Comparison of ENCODE assay signal across 18 cellular contexts in genomic region chr7:44173911-44174693, GRCh38. TPM values are rescaled to one million over a fixed set of nuclear protein-coding genes. Genes with fewer than 3 reads are reported as not detected.
DNase-seq lines count a peak whose midpoint lies in the region; ATAC-seq and TF ChIP-seq lines count a peak whose summit lies in the region.
"Had no signal": no experiment of that assay in that cellular context is flagged by ENCODE, and none has a peak within 500 bp of the region (broad histone marks: within the 10 kb centered on the region; RNA-seq: fewer than 3 reads in every experiment).

No MANE protein-coding gene starts in this region.

- H3K9ac ChIP-seq in endodermal cell (ENCODE audit: extremely low read depth, low read length, poor library complexity, severe bottlenecking), result no peak overlapping the region
- H3K9ac ChIP-seq: KMS-11 had no signal

- WGBS in endodermal cell (ENCODE audit: insufficient coverage in 1 of 2, insufficient read length in 1 of 2), 2 experiments, result 90 to 92% methylated on average over 2 to 3 of the region's 3 CpGs

- no peak overlapping the region for H3K4me3 ChIP-seq in endodermal cell (ENCODE audit: low read length)
- H3K4me3 ChIP-seq: A549 had no signal

- peaks cover 4% of the 10 kb centered on the region for H3K4me1 Mint-ChIP-seq in endodermal cell
- H3K4me1 Mint-ChIP-seq: IgD-negative memory B cell had no signal

- no peak overlapping the region for H3K4me3 Mint-ChIP-seq in endodermal cell
- H3K4me3 Mint-ChIP-seq: CD4-positive, alpha-beta T cell had no signal

- peaks cover 4% of the 10 kb centered on the region for H3K27me3 ChIP-seq in endodermal cell (ENCODE audit: control insufficient read depth, insufficient read depth, low read length, poor library complexity, severe bottlenecking)

- DNase-seq in activated CD8-positive, alpha-beta memory T cell treated with anti-CD3 and anti-CD28 coated beads, Interleukin-2, amount 50 U/mL, for 48 hours, result peak; percentile 32
- no peak for DNase-seq in activated CD8-positive, alpha-beta memory T cell treated with anti-CD3 and anti-CD28 coated beads for 24 hours
- DNase-seq in endodermal cell, result peak; percentile 22
- DNase-seq in mesenteric fat pad (ENCODE audit: low spot score), result peak; percentile 45
- no peak for DNase-seq in NCI-H526 treated with DMSO at 0.1 percent for 48 hours (lab: John Stamatoyannopoulos, UW)
- DNase-seq: AML-193; Caco-2; CD4-positive, alpha-beta T cell; GOT3; H7 had no signal

- H3K4me1 ChIP-seq in endodermal cell (ENCODE audit: control insufficient read depth, insufficient read depth, low read length), result no peaks in the 10 kb centered on the region
- H3K4me1 ChIP-seq: Caco-2 had no signal

- ATAC-seq in GM18873 (IDR thresholded peaks at IDR 0.05; ENCODE audit: low FRiP score, unreplicated experiment) (no peak), HG02610 (IDR thresholded peaks at IDR 0.05; ENCODE audit: unreplicated experiment) (no peak)
- ATAC-seq: A549, HepG2 had no signal

- TF ChIP-seq CTCF in endodermal cell (conservative IDR thresholded peaks at IDR 0.05), result no peak

- H3K9me3 Mint-ChIP-seq in endodermal cell, result peaks cover 2% of the 10 kb centered on the region
- H3K9me3 Mint-ChIP-seq: CD4-positive, alpha-beta T cell; IgD-negative memory B cell had no signal

- peaks cover 17% of the 10 kb centered on the region for H3K27me3 Mint-ChIP-seq in endodermal cell (ENCODE audit: insufficient read depth)

- no peaks in the 10 kb centered on the region for H3K9me3 ChIP-seq in endodermal cell (ENCODE audit: control insufficient read depth, low read length)
- H3K9me3 ChIP-seq: A549, Caco-2 had no signal

- no peak overlapping the region for H3K27ac ChIP-seq in endodermal cell (ENCODE audit: low read depth, low read length)
- H3K27ac ChIP-seq: 22Rv1, A549, C4-2B, KMS-11 had no signal

- no peaks in the 10 kb centered on the region for H3K36me3 Mint-ChIP-seq in endodermal cell (ENCODE audit: low read depth)

- H3K27ac Mint-ChIP-seq in endodermal cell, result no peak overlapping the region
- H3K27ac Mint-ChIP-seq: CD4-positive, alpha-beta T cell had no signal

- no peaks in the 10 kb centered on the region for H3K36me3 ChIP-seq in endodermal cell (ENCODE audit: control insufficient read depth, insufficient read depth, low read length)

RNA-seq across cellular contexts. Expression of gene GCK, which starts 15.1 kb away (rescaled TPM):
- total RNA-seq in endodermal cell, result under 1 TPM; 0.29 to 0.48 TPM
- polyA plus RNA-seq in endodermal cell (2013, experiment 1 of 2), result 5.4 TPM
- 5.5 TPM for polyA plus RNA-seq in endodermal cell (2013, experiment 2 of 2)
- total RNA-seq in mesenteric fat pad, result 0.48 TPM
- total RNA-seq: Caco-2, HepG2 had no signal
- polyA plus RNA-seq: HepG2 had no signal

RNA-seq across cellular contexts. Expression of gene YKT6, which starts 26.7 kb away (rescaled TPM):
- total RNA-seq in endodermal cell, result 100 to 1,000 TPM in 1 of 2 donors, 10 to 100 TPM in 1; 96.2 to 101 TPM
- polyA plus RNA-seq in endodermal cell (2013, experiment 1 of 2), result 93.6 TPM
- 85.7 TPM for polyA plus RNA-seq in endodermal cell (2013, experiment 2 of 2)
- 77.4 TPM for total RNA-seq in mesenteric fat pad

RNA-seq across cellular contexts. Expression of gene MYL7, which starts 33.0 kb away (rescaled TPM):
- 100 to 1,000 TPM; 115 to 120 TPM for total RNA-seq in endodermal cell
- 102 TPM for polyA plus RNA-seq in endodermal cell (2013, experiment 1 of 2)
- polyA plus RNA-seq in endodermal cell (2013, experiment 2 of 2), result 140 TPM
- total RNA-seq in mesenteric fat pad, result not detected
- total RNA-seq: CD4-positive, alpha-beta T cell had no signal
- polyA plus RNA-seq: A549, HepG2, IgD-negative memory B cell had no signal

RNA-seq across cellular contexts. Expression of gene POLD2, which starts 50.8 kb away (rescaled TPM):
- total RNA-seq in endodermal cell (100 to 1,000 TPM; 127 to 141 TPM), mesenteric fat pad (60.2 TPM)
- 118 TPM for polyA plus RNA-seq in endodermal cell (2013, experiment 1 of 2)
- polyA plus RNA-seq in endodermal cell (2013, experiment 2 of 2), result 108 TPM

Comparison
In these comparisons a context has a peak if more than half of its experiments do, and no peak if none do; other contexts are left out.
1. DNase-seq: peak in activated CD8-positive, alpha-beta memory T cell treated with anti-CD3 and anti-CD28 coated beads, Interleukin-2, amount 50 U/mL, for 48 hours (single experiment), endodermal cell (single experiment) and mesenteric fat pad (single experiment); none in activated CD8-positive, alpha-beta memory T cell treated with anti-CD3 and anti-CD28 coated beads for 24 hours (single experiment) and NCI-H526 treated with DMSO at 0.1 percent for 48 hours (single experiment).
2. RNA of gene MYL7, which starts 33.0 kb away (total RNA-seq): 115 to 120 TPM in endodermal cell; not detected in mesenteric fat pad (single experiment); every median in the first group is over 100 times any median in the second.